Comparison of ENCODE assay signal across 19 cellular contexts in genomic region chr11:26583550-26583949, GRCh38. TPM values are rescaled to one million over a fixed set of nuclear protein-coding genes. Genes with fewer than 3 reads are reported as not detected.
DNase-seq lines count a peak whose midpoint lies in the region; ATAC-seq and TF ChIP-seq lines count a peak whose summit lies in the region.
"Had no signal": no experiment of that assay in that cellular context is flagged by ENCODE, and none has a peak within 500 bp of the region (broad histone marks: within the 10 kb centered on the region; RNA-seq: fewer than 3 reads in every experiment).

No MANE protein-coding gene starts in this region.

- no peaks in the 10 kb centered on the region for H3K9me2 ChIP-seq in GM23248 (ENCODE audit: insufficient read depth)

- no peaks in the 10 kb centered on the region for H4K20me1 ChIP-seq in GM23248 (ENCODE audit: insufficient read depth)
- H4K20me1 ChIP-seq: BLaER1 treated with 17β-estradiol and CSF1 and Interleukin-3, amounts not matched to agents 10 nM and 100 nM had no signal

- peaks cover 23% of the 10 kb centered on the region for H3F3A ChIP-seq in GM23248 (ENCODE audit: insufficient read depth)

- H3K4me2 ChIP-seq in GM23248 (ENCODE audit: unreplicated experiment): no peak overlapping the region
- H3K4me2 ChIP-seq: BLaER1 treated with 17β-estradiol and CSF1 and Interleukin-3, amounts not matched to agents 10 nM and 100 nM had no signal

- H3K27ac ChIP-seq in GM23248: no peak overlapping the region
- no peak overlapping the region for H3K27ac ChIP-seq in lung (ENCODE audit: low read depth in 1 of 2, low read length in 1 of 2)
- H3K27ac ChIP-seq: adrenal gland; BLaER1 treated with 17β-estradiol and CSF1 and Interleukin-3, amounts not matched to agents 10 nM and 100 nM had no signal

- TF ChIP-seq CTCF in cardiac fibroblast (IDR thresholded peaks at IDR 0.05; ENCODE audit: low read depth, low read length) (no peak), lung (IDR thresholded peaks at IDR 0.05; ENCODE audit: control extremely low read depth, extremely low read depth) (no peak)

- no peak overlapping the region for H2AFZ ChIP-seq in GM23248

- ATAC-seq in lung (ENCODE audit: insufficient read depth, low FRiP score) (peak; percentile 64), GM21360 (IDR thresholded peaks at IDR 0.05; ENCODE audit: unreplicated experiment) (no peak), HG03457 (IDR thresholded peaks at IDR 0.05; ENCODE audit: unreplicated experiment) (no peak)
- ATAC-seq: GM12878; left colon; natural killer cell treated with Interleukin-12 subunit alpha and Interleukin-12 subunit beta and Interleukin-15 and Interleukin-18, amount 100 ng/mL, for 72 hours; stimulated activated naive CD8-positive, alpha-beta T cell treated with anti-CD3 and anti-CD28 coated beads, Interleukin-15, Interleukin-2, amounts not matched to agents 100 U/mL and 50 U/mL, for 24 hours had no signal

- H3K36me3 ChIP-seq in GM23248 (ENCODE audit: low read depth): no peaks in the 10 kb centered on the region
- H3K36me3 ChIP-seq in lung (ENCODE audit: control insufficient read depth in 2 of 2, insufficient read depth in 2 of 2, low read length in 2 of 2): no peaks in the 10 kb centered on the region
- H3K36me3 ChIP-seq: adrenal gland; BLaER1 treated with 17β-estradiol and CSF1 and Interleukin-3, amounts not matched to agents 10 nM and 100 nM had no signal

- DNase-seq in GM23248 (peak; percentile 10), NCI-H1048 (lab: John Stamatoyannopoulos, UW) (peak; percentile 8), cardiac fibroblast (ENCODE audit: low read depth in 2 of 2) (peak; percentile 87 to 89), lung (ENCODE audit: low spot score) (peak; percentile 75), GM19240 (ENCODE audit: insufficient read length, low spot score) (no peak)
- no peak for DNase-seq in stimulated activated CD4-positive, alpha-beta T cell treated with anti-CD3 and anti-CD28 coated beads, Interleukin-2, amount 100 ng/mL, for 24 hours
- DNase-seq: activated CD4-positive, alpha-beta T cell treated with anti-CD3 and anti-CD28 coated beads for 1 hour; activated T-cell treated with anti-CD3 and anti-CD28 coated beads, Interleukin-2, amount 50 U/mL, for 48 hours; adrenal gland; head of caudate nucleus; left colon; NCI-H1930; stimulated activated naive CD8-positive, alpha-beta T cell treated with anti-CD3 and anti-CD28 coated beads, Interleukin-15, Interleukin-2, amounts not matched to agents 100 U/mL and 50 U/mL, for 24 hours had no signal

- WGBS in GM23248 (ENCODE audit: low coverage in 1 of 2, low lambda C conversion rate in 2 of 2, missing lambda C conversion rate in 2 of 2), 2 experiments: 71 to 86% methylated on average over 3 of the region's 3 CpGs
- 53 to 71% methylated on average over 3 of the region's 3 CpGs for whole genome bisulfite sequencing in lung, 2 donors

- H3K27me3 ChIP-seq in GM23248 (replicated peaks; ENCODE audit: insufficient read depth): no peaks in the 10 kb centered on the region
- no peaks in the 10 kb centered on the region for H3K27me3 ChIP-seq in lung (ENCODE audit: control insufficient read depth, insufficient read depth)
- H3K27me3 ChIP-seq: adrenal gland; BLaER1 treated with 17β-estradiol and CSF1 and Interleukin-3, amounts not matched to agents 10 nM and 100 nM had no signal

- H3K9me3 ChIP-seq in GM23248 (ENCODE audit: low read depth): no peaks in the 10 kb centered on the region
- H3K9me3 ChIP-seq in lung (ENCODE audit: control insufficient read depth in 2 of 2, insufficient read depth in 1 of 2, low read length in 1 of 2): no peaks in the 10 kb centered on the region
- H3K9me3 ChIP-seq: adrenal gland; BLaER1 treated with 17β-estradiol and CSF1 and Interleukin-3, amounts not matched to agents 10 nM and 100 nM had no signal

- no peak overlapping the region for H3K9ac ChIP-seq in GM23248
- H3K9ac ChIP-seq: BLaER1 treated with 17β-estradiol and CSF1 and Interleukin-3, amounts not matched to agents 10 nM and 100 nM had no signal

- in situ Hi-C loops in GM23248 (cut with MboI): no loop called here

- no peaks in the 10 kb centered on the region for H3K79me2 ChIP-seq in GM23248 (ENCODE audit: insufficient read depth)

- H3K4me1 ChIP-seq in GM23248 (ENCODE audit: insufficient read depth): peaks cover 27% of the 10 kb centered on the region
- no peaks in the 10 kb centered on the region for H3K4me1 ChIP-seq in lung (ENCODE audit: control insufficient read depth in 2 of 2, insufficient read depth in 2 of 2, low read length in 2 of 2)
- H3K4me1 ChIP-seq: adrenal gland; BLaER1 treated with 17β-estradiol and CSF1 and Interleukin-3, amounts not matched to agents 10 nM and 100 nM had no signal

- no peak overlapping the region for H3K4me3 ChIP-seq in GM23248
- no peak overlapping the region for H3K4me3 ChIP-seq in cardiac fibroblast (replicated peaks in 1 of 2; ENCODE audit: low read depth in 2 of 2, low read length in 2 of 2)
- no peak overlapping the region for H3K4me3 ChIP-seq in lung
- H3K4me3 ChIP-seq: adrenal gland; BLaER1 treated with 17β-estradiol and CSF1 and Interleukin-3, amounts not matched to agents 10 nM and 100 nM; GM12878 had no signal

RNA-seq across cellular contexts. Expression of gene MUC15, which starts 11.5 kb away (rescaled TPM):
- total RNA-seq in GM23248 (2014; rRNA removed; shearing (Covaris generic)): not detected in 2 replicates
- polyA plus RNA-seq in GM23248 (2016; fragmentation: Nextera tagmentation; extraction: Ambion mirVana) (0.06 TPM in 1 of 2 replicates, not detected in the other), lung (1 to 10 TPM; 4.6 to 6.4 TPM)
- 10 to 100 TPM; 10.5 to 12.1 TPM for total RNA-seq in lung
- total RNA-seq: Daoy; left colon; natural killer cell treated with Interleukin-12 subunit alpha and Interleukin-12 subunit beta and Interleukin-15 and Interleukin-18, amount 100 ng/mL, for 72 hours had no signal

Comparison
In these comparisons a context has a peak if more than half of its experiments do, and no peak if none do; other contexts are left out.
1. DNase-seq: peak in GM23248 (single experiment), NCI-H1048 (single experiment), cardiac fibroblast (2 of 2) and lung (single experiment); none in stimulated activated CD4-positive, alpha-beta T cell treated with anti-CD3 and anti-CD28 coated beads, Interleukin-2, amount 100 ng/mL, for 24 hours (0 of 2) and GM19240 (single experiment).
2. RNA of gene MUC15, which starts 11.5 kb away (total RNA-seq): 10.5 to 12.1 TPM in lung; not detected in GM23248; every median in the first group is over 10 times any median in the second.